Comparison of ENCODE assay signal across 1 cellular context in the genomic region with DNA sequence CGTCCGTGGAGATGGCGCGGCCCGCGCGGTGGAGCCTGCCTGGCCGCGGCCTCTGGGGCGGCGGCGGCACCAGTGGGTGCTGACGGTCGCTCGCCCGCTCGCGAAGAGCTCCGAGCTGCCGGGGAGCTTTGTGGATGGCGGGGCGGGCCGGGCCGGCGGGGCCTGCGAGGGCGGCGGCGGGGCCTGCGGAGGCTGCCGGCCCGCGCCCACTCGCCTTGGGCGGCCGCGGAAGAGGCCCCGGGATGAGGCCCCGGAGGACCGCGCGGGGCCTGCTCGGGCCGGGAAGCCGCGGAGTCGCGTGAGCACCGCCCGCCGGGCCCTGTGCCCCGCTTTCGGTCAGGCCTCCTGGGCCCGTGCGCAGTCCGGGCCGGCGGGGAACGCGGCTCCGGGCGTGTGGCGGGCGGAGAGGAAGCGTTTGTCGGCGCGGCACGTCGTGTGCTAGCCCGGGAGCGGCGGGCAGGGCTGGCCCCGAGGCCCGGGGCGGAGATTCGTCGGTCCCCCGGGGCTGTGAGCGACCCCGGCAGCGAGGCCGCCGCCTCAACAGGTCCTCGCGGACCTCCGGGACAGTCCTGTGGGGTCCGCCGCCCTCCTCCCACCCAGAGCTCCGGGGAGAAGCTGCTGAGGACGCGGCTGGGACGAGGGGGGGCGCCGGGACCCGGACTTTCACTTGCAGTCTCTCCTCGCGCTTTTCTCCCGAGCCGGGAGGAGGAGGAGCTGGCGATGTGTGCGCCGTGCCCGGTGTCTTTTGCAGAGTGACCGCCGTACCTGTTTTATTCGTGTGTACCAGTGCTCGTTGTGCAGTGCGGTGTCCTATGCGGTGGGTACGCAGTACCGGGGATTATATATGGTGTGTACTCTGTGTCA.
TF ChIP-seq lines count a peak whose summit lies in the region.

No MANE protein-coding gene starts in this region.

TF ChIP-seq in HepG2, 621 proteins besides CTCF, POLR2A, EP300 and RAD21 (continued from another document and continues in another):
- TF ChIP-seq, protein P1, sequence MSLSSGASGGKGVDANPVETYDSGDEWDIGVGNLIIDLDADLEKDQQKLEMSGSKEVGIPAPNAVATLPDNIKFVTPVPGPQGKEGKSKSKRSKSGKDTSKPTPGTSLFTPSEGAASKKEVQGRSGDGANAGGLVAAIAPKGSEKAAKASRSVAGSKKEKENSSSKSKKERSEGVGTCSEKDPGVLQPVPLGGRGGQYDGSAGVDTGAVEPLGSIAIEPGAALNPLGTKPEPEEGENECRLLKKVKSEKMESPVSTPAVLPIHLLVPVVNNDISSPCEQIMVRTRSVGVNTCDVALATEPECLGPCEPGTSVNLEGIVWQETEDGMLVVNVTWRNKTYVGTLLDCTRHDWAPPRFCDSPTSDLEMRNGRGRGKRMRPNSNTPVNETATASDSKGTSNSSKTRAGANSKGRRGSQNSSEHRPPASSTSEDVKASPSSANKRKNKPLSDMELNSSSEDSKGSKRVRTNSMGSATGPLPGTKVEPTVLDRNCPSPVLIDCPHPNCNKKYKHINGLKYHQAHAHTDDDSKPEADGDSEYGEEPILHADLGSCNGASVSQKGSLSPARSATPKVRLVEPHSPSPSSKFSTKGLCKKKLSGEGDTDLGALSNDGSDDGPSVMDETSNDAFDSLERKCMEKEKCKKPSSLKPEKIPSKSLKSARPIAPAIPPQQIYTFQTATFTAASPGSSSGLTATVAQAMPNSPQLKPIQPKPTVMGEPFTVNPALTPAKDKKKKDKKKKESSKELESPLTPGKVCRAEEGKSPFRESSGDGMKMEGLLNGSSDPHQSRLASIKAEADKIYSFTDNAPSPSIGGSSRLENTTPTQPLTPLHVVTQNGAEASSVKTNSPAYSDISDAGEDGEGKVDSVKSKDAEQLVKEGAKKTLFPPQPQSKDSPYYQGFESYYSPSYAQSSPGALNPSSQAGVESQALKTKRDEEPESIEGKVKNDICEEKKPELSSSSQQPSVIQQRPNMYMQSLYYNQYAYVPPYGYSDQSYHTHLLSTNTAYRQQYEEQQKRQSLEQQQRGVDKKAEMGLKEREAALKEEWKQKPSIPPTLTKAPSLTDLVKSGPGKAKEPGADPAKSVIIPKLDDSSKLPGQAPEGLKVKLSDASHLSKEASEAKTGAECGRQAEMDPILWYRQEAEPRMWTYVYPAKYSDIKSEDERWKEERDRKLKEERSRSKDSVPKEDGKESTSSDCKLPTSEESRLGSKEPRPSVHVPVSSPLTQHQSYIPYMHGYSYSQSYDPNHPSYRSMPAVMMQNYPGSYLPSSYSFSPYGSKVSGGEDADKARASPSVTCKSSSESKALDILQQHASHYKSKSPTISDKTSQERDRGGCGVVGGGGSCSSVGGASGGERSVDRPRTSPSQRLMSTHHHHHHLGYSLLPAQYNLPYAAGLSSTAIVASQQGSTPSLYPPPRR (CRISPR knock-in tag; IDR thresholded peaks at IDR 0.05; ENCODE audit: borderline replicate concordance): 0 out of 2 replicates have a peak, but pooled peaks have one; percentile 35
- peak; percentile 41; the same call in 1 of the 2 replicates for TF ChIP-seq ZNF558 (CRISPR knock-in tag; IDR thresholded peaks at IDR 0.05; ENCODE audit: borderline replicate concordance)
- TF ChIP-seq, protein P2, sequence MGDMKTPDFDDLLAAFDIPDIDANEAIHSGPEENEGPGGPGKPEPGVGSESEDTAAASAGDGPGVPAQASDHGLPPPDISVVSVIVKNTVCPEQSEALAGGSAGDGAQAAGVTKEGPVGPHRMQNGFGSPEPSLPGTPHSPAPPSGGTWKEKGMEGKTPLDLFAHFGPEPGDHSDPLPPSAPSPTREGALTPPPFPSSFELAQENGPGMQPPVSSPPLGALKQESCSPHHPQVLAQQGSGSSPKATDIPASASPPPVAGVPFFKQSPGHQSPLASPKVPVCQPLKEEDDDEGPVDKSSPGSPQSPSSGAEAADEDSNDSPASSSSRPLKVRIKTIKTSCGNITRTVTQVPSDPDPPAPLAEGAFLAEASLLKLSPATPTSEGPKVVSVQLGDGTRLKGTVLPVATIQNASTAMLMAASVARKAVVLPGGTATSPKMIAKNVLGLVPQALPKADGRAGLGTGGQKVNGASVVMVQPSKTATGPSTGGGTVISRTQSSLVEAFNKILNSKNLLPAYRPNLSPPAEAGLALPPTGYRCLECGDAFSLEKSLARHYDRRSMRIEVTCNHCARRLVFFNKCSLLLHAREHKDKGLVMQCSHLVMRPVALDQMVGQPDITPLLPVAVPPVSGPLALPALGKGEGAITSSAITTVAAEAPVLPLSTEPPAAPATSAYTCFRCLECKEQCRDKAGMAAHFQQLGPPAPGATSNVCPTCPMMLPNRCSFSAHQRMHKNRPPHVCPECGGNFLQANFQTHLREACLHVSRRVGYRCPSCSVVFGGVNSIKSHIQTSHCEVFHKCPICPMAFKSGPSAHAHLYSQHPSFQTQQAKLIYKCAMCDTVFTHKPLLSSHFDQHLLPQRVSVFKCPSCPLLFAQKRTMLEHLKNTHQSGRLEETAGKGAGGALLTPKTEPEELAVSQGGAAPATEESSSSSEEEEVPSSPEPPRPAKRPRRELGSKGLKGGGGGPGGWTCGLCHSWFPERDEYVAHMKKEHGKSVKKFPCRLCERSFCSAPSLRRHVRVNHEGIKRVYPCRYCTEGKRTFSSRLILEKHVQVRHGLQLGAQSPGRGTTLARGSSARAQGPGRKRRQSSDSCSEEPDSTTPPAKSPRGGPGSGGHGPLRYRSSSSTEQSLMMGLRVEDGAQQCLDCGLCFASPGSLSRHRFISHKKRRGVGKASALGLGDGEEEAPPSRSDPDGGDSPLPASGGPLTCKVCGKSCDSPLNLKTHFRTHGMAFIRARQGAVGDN (CRISPR knock-in tag; IDR thresholded peaks at IDR 0.05): peak; percentile 66
- TF ChIP-seq ZNF264 (CRISPR knock-in tag; IDR thresholded peaks at IDR 0.05): 0 out of 2 replicates have a peak, but pooled peaks have one; percentile 31
- no peak for TF ChIP-seq HNRNPUL1 (IDR thresholded peaks at IDR 0.05; ENCODE audit: low read depth, low read length)
- TF ChIP-seq ZNF550 (CRISPR knock-in tag; IDR thresholded peaks at IDR 0.05; ENCODE audit: borderline replicate concordance): no peak
- peak; percentile 67 for TF ChIP-seq RBM39 (IDR thresholded peaks at IDR 0.05; ENCODE audit: low read depth, low read length, poor library complexity, severe bottlenecking)
- peak; percentile 50; the same call in 1 of the 2 replicates for TF ChIP-seq GABPB1 (CRISPR knock-in tag; IDR thresholded peaks at IDR 0.05)
- peak; percentile 49 for TF ChIP-seq TAF1 (CRISPR knock-in tag; IDR thresholded peaks at IDR 0.05)
- TF ChIP-seq KLF12 (CRISPR knock-in tag; IDR thresholded peaks at IDR 0.05; ENCODE audit: borderline replicate concordance): no peak; the same call in 1 of the 2 replicates
- TF ChIP-seq, protein P3, sequence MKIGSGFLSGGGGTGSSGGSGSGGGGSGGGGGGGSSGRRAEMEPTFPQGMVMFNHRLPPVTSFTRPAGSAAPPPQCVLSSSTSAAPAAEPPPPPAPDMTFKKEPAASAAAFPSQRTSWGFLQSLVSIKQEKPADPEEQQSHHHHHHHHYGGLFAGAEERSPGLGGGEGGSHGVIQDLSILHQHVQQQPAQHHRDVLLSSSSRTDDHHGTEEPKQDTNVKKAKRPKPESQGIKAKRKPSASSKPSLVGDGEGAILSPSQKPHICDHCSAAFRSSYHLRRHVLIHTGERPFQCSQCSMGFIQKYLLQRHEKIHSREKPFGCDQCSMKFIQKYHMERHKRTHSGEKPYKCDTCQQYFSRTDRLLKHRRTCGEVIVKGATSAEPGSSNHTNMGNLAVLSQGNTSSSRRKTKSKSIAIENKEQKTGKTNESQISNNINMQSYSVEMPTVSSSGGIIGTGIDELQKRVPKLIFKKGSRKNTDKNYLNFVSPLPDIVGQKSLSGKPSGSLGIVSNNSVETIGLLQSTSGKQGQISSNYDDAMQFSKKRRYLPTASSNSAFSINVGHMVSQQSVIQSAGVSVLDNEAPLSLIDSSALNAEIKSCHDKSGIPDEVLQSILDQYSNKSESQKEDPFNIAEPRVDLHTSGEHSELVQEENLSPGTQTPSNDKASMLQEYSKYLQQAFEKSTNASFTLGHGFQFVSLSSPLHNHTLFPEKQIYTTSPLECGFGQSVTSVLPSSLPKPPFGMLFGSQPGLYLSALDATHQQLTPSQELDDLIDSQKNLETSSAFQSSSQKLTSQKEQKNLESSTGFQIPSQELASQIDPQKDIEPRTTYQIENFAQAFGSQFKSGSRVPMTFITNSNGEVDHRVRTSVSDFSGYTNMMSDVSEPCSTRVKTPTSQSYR (CRISPR knock-in tag; IDR thresholded peaks at IDR 0.05; ENCODE audit: borderline replicate concordance): 0 out of 2 replicates have a peak, but pooled peaks have one; percentile 10
- peak; percentile 48; the same call in 1 of the 2 replicates for TF ChIP-seq ZNF792 (CRISPR knock-in tag; IDR thresholded peaks at IDR 0.05)
- TF ChIP-seq, protein P4, sequence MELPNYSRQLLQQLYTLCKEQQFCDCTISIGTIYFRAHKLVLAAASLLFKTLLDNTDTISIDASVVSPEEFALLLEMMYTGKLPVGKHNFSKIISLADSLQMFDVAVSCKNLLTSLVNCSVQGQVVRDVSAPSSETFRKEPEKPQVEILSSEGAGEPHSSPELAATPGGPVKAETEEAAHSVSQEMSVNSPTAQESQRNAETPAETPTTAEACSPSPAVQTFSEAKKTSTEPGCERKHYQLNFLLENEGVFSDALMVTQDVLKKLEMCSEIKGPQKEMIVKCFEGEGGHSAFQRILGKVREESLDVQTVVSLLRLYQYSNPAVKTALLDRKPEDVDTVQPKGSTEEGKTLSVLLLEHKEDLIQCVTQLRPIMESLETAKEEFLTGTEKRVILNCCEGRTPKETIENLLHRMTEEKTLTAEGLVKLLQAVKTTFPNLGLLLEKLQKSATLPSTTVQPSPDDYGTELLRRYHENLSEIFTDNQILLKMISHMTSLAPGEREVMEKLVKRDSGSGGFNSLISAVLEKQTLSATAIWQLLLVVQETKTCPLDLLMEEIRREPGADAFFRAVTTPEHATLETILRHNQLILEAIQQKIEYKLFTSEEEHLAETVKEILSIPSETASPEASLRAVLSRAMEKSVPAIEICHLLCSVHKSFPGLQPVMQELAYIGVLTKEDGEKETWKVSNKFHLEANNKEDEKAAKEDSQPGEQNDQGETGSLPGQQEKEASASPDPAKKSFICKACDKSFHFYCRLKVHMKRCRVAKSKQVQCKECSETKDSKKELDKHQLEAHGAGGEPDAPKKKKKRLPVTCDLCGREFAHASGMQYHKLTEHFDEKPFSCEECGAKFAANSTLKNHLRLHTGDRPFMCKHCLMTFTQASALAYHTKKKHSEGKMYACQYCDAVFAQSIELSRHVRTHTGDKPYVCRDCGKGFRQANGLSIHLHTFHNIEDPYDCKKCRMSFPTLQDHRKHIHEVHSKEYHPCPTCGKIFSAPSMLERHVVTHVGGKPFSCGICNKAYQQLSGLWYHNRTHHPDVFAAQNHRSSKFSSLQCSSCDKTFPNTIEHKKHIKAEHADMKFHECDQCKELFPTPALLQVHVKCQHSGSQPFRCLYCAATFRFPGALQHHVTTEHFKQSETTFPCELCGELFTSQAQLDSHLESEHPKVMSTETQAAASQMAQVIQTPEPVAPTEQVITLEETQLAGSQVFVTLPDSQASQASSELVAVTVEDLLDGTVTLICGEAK (IDR thresholded peaks at IDR 0.05): no peak
- TF ChIP-seq, protein P4 (CRISPR knock-in tag; IDR thresholded peaks at IDR 0.05): peak; percentile 44; the same call in 1 of the 2 replicates
- TF ChIP-seq, protein P5, sequence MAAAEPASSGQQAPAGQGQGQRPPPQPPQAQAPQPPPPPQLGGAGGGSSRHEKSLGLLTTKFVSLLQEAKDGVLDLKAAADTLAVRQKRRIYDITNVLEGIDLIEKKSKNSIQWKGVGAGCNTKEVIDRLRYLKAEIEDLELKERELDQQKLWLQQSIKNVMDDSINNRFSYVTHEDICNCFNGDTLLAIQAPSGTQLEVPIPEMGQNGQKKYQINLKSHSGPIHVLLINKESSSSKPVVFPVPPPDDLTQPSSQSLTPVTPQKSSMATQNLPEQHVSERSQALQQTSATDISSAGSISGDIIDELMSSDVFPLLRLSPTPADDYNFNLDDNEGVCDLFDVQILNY (CRISPR knock-in tag; conservative IDR thresholded peaks at IDR 0.05): no peak
- 0 out of 2 replicates have a peak, but pooled peaks have one; percentile 33 for TF ChIP-seq ZNF737 (CRISPR knock-in tag; IDR thresholded peaks at IDR 0.05; ENCODE audit: borderline replicate concordance)
- TF ChIP-seq TFE3 (CRISPR knock-in tag; IDR thresholded peaks at IDR 0.05): peak; percentile 31; the same call in 1 of the 2 replicates
- 0 out of 2 replicates have a peak, but pooled peaks have one; percentile 32 for TF ChIP-seq ZNF607 (CRISPR knock-in tag; IDR thresholded peaks at IDR 0.05; ENCODE audit: borderline replicate concordance)
- TF ChIP-seq MXD3 (CRISPR knock-in tag; IDR thresholded peaks at IDR 0.05): peak; percentile 48; the same call in 1 of the 2 replicates
